23 cellular contexts compared by ENCODE assay signal in genomic region chr11:75307058-75307457, GRCh38. TPM values are rescaled to one million over a fixed set of nuclear protein-coding genes. Genes with fewer than 3 reads are reported as not detected.
DNase-seq lines count a peak whose midpoint lies in the region.
"Had no signal": no experiment of that assay in that cellular context is flagged by ENCODE, and none has a peak within 500 bp of the region (broad histone marks: within the 10 kb centered on the region; RNA-seq: fewer than 3 reads in every experiment).

No MANE protein-coding gene starts in this region.

- peak overlapping the region; percentile 79 for H3K9ac ChIP-seq in mesenchymal stem cell (ENCODE audit: low read length)
- H3K9ac ChIP-seq: KMS-11 had no signal

- 60% methylated on average over 3 of the region's 3 CpGs for WGBS in mesenchymal stem cell

- H3K4me1 ChIP-seq in mesenchymal stem cell (ENCODE audit: control insufficient read depth, insufficient read depth, low read depth, low read length), result peaks cover 28% of the 10 kb centered on the region

- no peak overlapping the region for H4K8ac ChIP-seq in mesenchymal stem cell (ENCODE audit: low read length)

- H3K9me3 Mint-ChIP-seq in activated naive CD8-positive, alpha-beta T cell (ENCODE audit: low read depth), result no peaks in the 10 kb centered on the region
- no peaks in the 10 kb centered on the region for H3K9me3 Mint-ChIP-seq in activated naive CD8-positive, alpha-beta T cell treated with anti-CD3 and anti-CD28 coated beads for 36 hours
- H3K9me3 Mint-ChIP-seq: H9; stimulated activated naive B cell treated with anti-CD40 and anti-IgM and Interleukin-4, amounts not matched to agents 10 μg/mL and 1 μg/mL and 100 μg/mL, for 72 hours; T-helper 1 cell treated with Interleukin-12 subunit alpha and Interleukin-12 subunit beta and Interleukin-4 antibody, amounts not matched to agents 30 μg/mL and 1 μg/mL, for 36 hours had no signal

- H3K36me3 ChIP-seq in mesenchymal stem cell (ENCODE audit: control insufficient read depth in 1 of 2, insufficient read depth in 2 of 2, low read depth in 1 of 2, low read length in 2 of 2), result peaks cover 0 to 16% of the 10 kb centered on the region in 2 experiments
- H3K36me3 ChIP-seq: pancreas had no signal

- H2BK5ac ChIP-seq in mesenchymal stem cell (ENCODE audit: low read depth, low read length, poor library complexity, severe bottlenecking), result no peak overlapping the region

- no peaks in the 10 kb centered on the region for H3K27me3 Mint-ChIP-seq in activated naive CD8-positive, alpha-beta T cell
- no peaks in the 10 kb centered on the region for H3K27me3 Mint-ChIP-seq in activated naive CD8-positive, alpha-beta T cell treated with anti-CD3 and anti-CD28 coated beads for 36 hours
- H3K27me3 Mint-ChIP-seq: B cell; stimulated activated naive B cell treated with anti-CD40 and anti-IgM and Interleukin-4, amounts not matched to agents 10 μg/mL and 1 μg/mL and 100 μg/mL, for 72 hours had no signal

- no peak overlapping the region for H3K4me3 ChIP-seq in mesenchymal stem cell (ENCODE audit: insufficient read depth in 1 of 2, low read depth in 1 of 2, low read length in 2 of 2)
- H3K4me3 ChIP-seq: hepatocyte, pancreas, PC-9, SJCRH30 had no signal

- no peak overlapping the region for H3K4me3 Mint-ChIP-seq in activated naive CD8-positive, alpha-beta T cell
- no peak overlapping the region for H3K4me3 Mint-ChIP-seq in activated naive CD8-positive, alpha-beta T cell treated with anti-CD3 and anti-CD28 coated beads for 36 hours
- H3K4me3 Mint-ChIP-seq: B cell; H9; stimulated activated naive B cell treated with anti-CD40 and anti-IgM and Interleukin-4, amounts not matched to agents 10 μg/mL and 1 μg/mL and 100 μg/mL, for 72 hours; T-helper 1 cell treated with Interleukin-12 subunit alpha and Interleukin-12 subunit beta and Interleukin-4 antibody, amounts not matched to agents 30 μg/mL and 1 μg/mL, for 36 hours had no signal

- no peak overlapping the region for H3K23ac ChIP-seq in mesenchymal stem cell (ENCODE audit: low read length in 2 of 2)

- H3K4me1 Mint-ChIP-seq in activated naive CD8-positive, alpha-beta T cell (ENCODE audit: low read depth), result peaks cover 28% of the 10 kb centered on the region
- H3K4me1 Mint-ChIP-seq in activated naive CD8-positive, alpha-beta T cell treated with anti-CD3 and anti-CD28 coated beads for 36 hours, result peaks cover 15% of the 10 kb centered on the region
- H3K4me1 Mint-ChIP-seq: B cell; stimulated activated naive B cell treated with anti-CD40 and anti-IgM and Interleukin-4, amounts not matched to agents 10 μg/mL and 1 μg/mL and 100 μg/mL, for 72 hours had no signal

- H4K91ac ChIP-seq in mesenchymal stem cell (ENCODE audit: low read length), result no peak overlapping the region

- H2BK15ac ChIP-seq in mesenchymal stem cell (ENCODE audit: low read depth, poor library complexity, severe bottlenecking), result no peak overlapping the region

- H3K27ac Mint-ChIP-seq in activated naive CD8-positive, alpha-beta T cell, result peak overlapping the region; percentile 87
- H3K27ac Mint-ChIP-seq in activated naive CD8-positive, alpha-beta T cell treated with anti-CD3 and anti-CD28 coated beads for 36 hours, result no peak overlapping the region
- H3K27ac Mint-ChIP-seq: B cell; stimulated activated naive B cell treated with anti-CD40 and anti-IgM and Interleukin-4, amounts not matched to agents 10 μg/mL and 1 μg/mL and 100 μg/mL, for 72 hours; T-helper 1 cell treated with Interleukin-12 subunit alpha and Interleukin-12 subunit beta and Interleukin-4 antibody, amounts not matched to agents 30 μg/mL and 1 μg/mL, for 36 hours had no signal

- no peak for DNase-seq in activated naive CD8-positive, alpha-beta T cell treated with anti-CD3 and anti-CD28 coated beads for 36 hours
- peak; percentile 17 for DNase-seq in dermis blood vessel endothelial cell
- no peak for DNase-seq in mesenchymal stem cell
- no peak for DNase-seq in substantia nigra (lab: John Stamatoyannopoulos, UW)
- no peak for DNase-seq in ecto neural progenitor cell (ENCODE audit: low spot score)
- DNase-seq in DMS79 (lab: John Stamatoyannopoulos, UW), result no peak
- DNase-seq in pons (ENCODE audit: low spot score), result no peak
- DNase-seq: activated CD4-positive, alpha-beta T cell treated with anti-CD3 and anti-CD28 coated beads, Interleukin-2, amount 50 U/mL, for 1 hour; activated effector memory CD4-positive, alpha-beta T cell treated with anti-CD3 and anti-CD28 coated beads, Interleukin-2, amount 50 U/mL, for 16 hours; anterior cingulate cortex; caudate nucleus; H9; NCI-H2029; PC-9; SJCRH30; stimulated activated CD4-positive, alpha-beta T cell treated with anti-CD3 and anti-CD28 coated beads, Interleukin-1b, Interleukin-23, amount 100 ng/mL, for 48 hours; stimulated activated naive B cell treated with anti-CD40 and anti-IgM and Interleukin-4, amounts not matched to agents 10 μg/mL and 1 μg/mL and 100 μg/mL, for 72 hours had no signal

- no peak overlapping the region for H2BK12ac ChIP-seq in mesenchymal stem cell (ENCODE audit: low read length in 2 of 2)

- H3K27ac ChIP-seq in mesenchymal stem cell (ENCODE audit: low read length, poor library complexity, severe bottlenecking) (no peak overlapping the region), substantia nigra (ENCODE audit: low read depth, low read length, poor library complexity, severe bottlenecking) (peak overlapping the region; percentile 51)
- H3K27ac ChIP-seq: hepatocyte, KMS-11, pancreas, PC-9, SJCRH30 had no signal

- H3K27me3 ChIP-seq in mesenchymal stem cell (ENCODE audit: control insufficient read depth in 1 of 2, insufficient read depth in 1 of 2, low read length in 2 of 2), result no peaks in the 10 kb centered on the region
- H3K27me3 ChIP-seq: hepatocyte, pancreas, SJCRH30 had no signal

- peaks cover 55% of the 10 kb centered on the region for H3K79me1 ChIP-seq in mesenchymal stem cell (replicated peaks; ENCODE audit: low read length, poor library complexity, severe bottlenecking)

- H3K14ac ChIP-seq in mesenchymal stem cell (ENCODE audit: low read length in 2 of 2), result no peak overlapping the region

- no peak overlapping the region for H3K18ac ChIP-seq in mesenchymal stem cell (ENCODE audit: low read depth in 1 of 2, low read length in 2 of 2)

- H3K4me2 ChIP-seq in mesenchymal stem cell (ENCODE audit: low read length, poor library complexity, severe bottlenecking), result no peak overlapping the region
- H3K4me2 ChIP-seq: hepatocyte, KMS-11, PC-9 had no signal

- no peak overlapping the region for H2BK120ac ChIP-seq in mesenchymal stem cell (ENCODE audit: low read depth, low read length)

- H2AFZ ChIP-seq in mesenchymal stem cell (ENCODE audit: low read depth, low read length), result no peak overlapping the region
- H2AFZ ChIP-seq: hepatocyte, PC-9 had no signal

- no peak overlapping the region for H2AK5ac ChIP-seq in mesenchymal stem cell (ENCODE audit: low read length, severe bottlenecking)

- no peaks in the 10 kb centered on the region for H3K9me3 ChIP-seq in mesenchymal stem cell (ENCODE audit: control insufficient read depth, low read length)
- H3K9me3 ChIP-seq: pancreas, SJCRH30 had no signal

- no peaks in the 10 kb centered on the region for H3K36me3 Mint-ChIP-seq in activated naive CD8-positive, alpha-beta T cell
- peaks cover 2% of the 10 kb centered on the region for H3K36me3 Mint-ChIP-seq in activated naive CD8-positive, alpha-beta T cell treated with anti-CD3 and anti-CD28 coated beads for 36 hours
- H3K36me3 Mint-ChIP-seq: stimulated activated naive B cell treated with anti-CD40 and anti-IgM and Interleukin-4, amounts not matched to agents 10 μg/mL and 1 μg/mL and 100 μg/mL, for 72 hours had no signal

- no peak overlapping the region for H3K4ac ChIP-seq in mesenchymal stem cell (ENCODE audit: low read depth in 1 of 2, low read length in 2 of 2)

RNA-seq across cellular contexts. Expression of gene ARRB1, which starts 44.4 kb away (rescaled TPM):
- 10 to 100 TPM; 25.6 to 26.3 TPM for total RNA-seq in activated naive CD8-positive, alpha-beta T cell treated with anti-CD3 and anti-CD28 coated beads for 36 hours
- 223 and 280 TPM in 2 replicates for total RNA-seq in dermis blood vessel endothelial cell
- 65.2 TPM for polyA plus RNA-seq in mesenchymal stem cell (2013, experiment 1 of 2)
- 64.4 TPM for polyA plus RNA-seq in mesenchymal stem cell (2013, experiment 2 of 2)
